ENCODE assay signal across 12 cellular contexts in genomic region chr9:119284118-119284517, GRCh38.
DNase-seq lines count a peak whose midpoint lies in the region; ATAC-seq, FAIRE-seq and TF ChIP-seq lines count a peak whose summit lies in the region.
"Had no signal": no experiment of that assay in that cellular context is flagged by ENCODE, and none has a peak within 500 bp of the region (broad histone marks: within the 10 kb centered on the region; RNA-seq: fewer than 3 reads in every experiment).

No MANE protein-coding gene starts in this region.

- TF ChIP-seq POLR2A in H1 (IDR thresholded peaks at IDR 0.05; ENCODE audit: control extremely low read depth in 1 of 2, low read depth in 2 of 2, low read length in 2 of 2) (no peak), vagina (IDR thresholded peaks at IDR 0.05) (no peak)

- no peak for TF ChIP-seq EP300 in H1 (IDR thresholded peaks at IDR 0.05; ENCODE audit: borderline replicate concordance in 1 of 2, low read depth in 2 of 2, low read length in 2 of 2)

- H3K79me2 ChIP-seq in H1 (ENCODE audit: control insufficient read depth in 1 of 2, insufficient read depth in 2 of 2, low read length in 2 of 2) = peaks cover 0 to 25% of the 10 kb centered on the region in 2 experiments; a peak in 2 of 4 replicates
- H3K79me2 ChIP-seq in neural progenitor cell (ENCODE audit: low read depth) = no peaks in the 10 kb centered on the region

- no TSS peak for BruUV-seq in Caco-2 (replicated peaks; lab: Mats Ljungman, UMichigan)

- no peak overlapping the region for H3K23ac ChIP-seq in H1 (ENCODE audit: insufficient read length)
- H3K23ac ChIP-seq in neuronal stem cell (ENCODE audit: low read depth, low read length, poor library complexity) = no peak overlapping the region

- H3K4ac ChIP-seq in H1 (replicated peaks; ENCODE audit: insufficient read length, low read depth, low read length) (no peak overlapping the region), neuronal stem cell (ENCODE audit: low read length) (no peak overlapping the region)

- peaks cover 5% of the 10 kb centered on the region for H3K27me3 Mint-ChIP-seq in neural progenitor cell (ENCODE audit: insufficient read depth, low read depth)
- peaks cover 15% of the 10 kb centered on the region for H3K27me3 Mint-ChIP-seq in Caco-2 (ENCODE audit: insufficient read depth, unreplicated experiment)

- H2AFZ ChIP-seq in H1 (ENCODE audit: low read length) (no peak overlapping the region), neural progenitor cell (replicated peaks) (no peak overlapping the region), neuronal stem cell (ENCODE audit: low read length) (no peak overlapping the region)

- no peak overlapping the region for H2BK20ac ChIP-seq in H1 (ENCODE audit: low read length)

- H3K14ac ChIP-seq in H1 (ENCODE audit: insufficient read length) = no peak overlapping the region
- no peak overlapping the region for H3K14ac ChIP-seq in neuronal stem cell (ENCODE audit: low read length)

- peak; percentile 54 to 89 (median 79) for TF ChIP-seq CTCF in H1 (IDR thresholded peaks at IDR 0.05; ENCODE audit: control extremely low read depth in 1 of 3, insufficient read depth in 1 of 3, low read depth in 1 of 3, low read length in 3 of 3)
- TF ChIP-seq CTCF in neural progenitor cell (IDR thresholded peaks at IDR 0.05) = peak; percentile 51
- TF ChIP-seq CTCF in vagina (IDR thresholded peaks at IDR 0.05) = no peak
- peak in 1 of 2 experiments; percentile 15 for TF ChIP-seq CTCF in Caco-2 (IDR thresholded peaks at IDR 0.05; ENCODE audit: insufficient read depth in 1 of 2, low read depth in 1 of 2, low read length in 1 of 2, severe bottlenecking in 1 of 2, unreplicated experiment in 1 of 2)

- H3K9me3 ChIP-seq in H1 (ENCODE audit: insufficient read depth in 2 of 2, low read depth in 1 of 2, low read length in 1 of 2) (no peaks in the 10 kb centered on the region), neural progenitor cell (ENCODE audit: low read depth) (no peaks in the 10 kb centered on the region), vagina (no peaks in the 10 kb centered on the region), Caco-2 (no peaks in the 10 kb centered on the region), aorta (ENCODE audit: control insufficient read depth, low read length) (no peaks in the 10 kb centered on the region), neuronal stem cell (replicated peaks in 1 of 2; ENCODE audit: control insufficient read depth in 2 of 2, insufficient read depth in 1 of 2, low read depth in 1 of 2, low read length in 2 of 2) (no peaks in the 10 kb centered on the region)

- H2BK5ac ChIP-seq in H1 (ENCODE audit: low read depth, low read length) (no peak overlapping the region), neuronal stem cell (ENCODE audit: low read length) (no peak overlapping the region)

- peak overlapping the region in 1 of 2 experiments; percentile 78; a peak in 1 of 4 replicates for H3K4me2 ChIP-seq in H1 (ENCODE audit: insufficient read depth in 1 of 2, low read depth in 2 of 2, low read length in 2 of 2)
- H3K4me2 ChIP-seq in neural progenitor cell = no peak overlapping the region
- no peak overlapping the region for H3K4me2 ChIP-seq in neuronal stem cell (ENCODE audit: insufficient read depth, low read length, poor library complexity, severe bottlenecking)

- no peak overlapping the region for H3K56ac ChIP-seq in H1 (replicated peaks; ENCODE audit: insufficient read length, low read depth, low read length)

- H3K36me3 ChIP-seq in H1 (ENCODE audit: control insufficient read depth in 2 of 4, insufficient read depth in 4 of 4, low read length in 3 of 4) (no peaks in the 10 kb centered on the region), neural progenitor cell (no peaks in the 10 kb centered on the region), vagina (no peaks in the 10 kb centered on the region), Caco-2 (ENCODE audit: control insufficient read depth, insufficient read depth, low read length) (no peaks in the 10 kb centered on the region), aorta (ENCODE audit: control insufficient read depth in 1 of 2, insufficient read depth in 2 of 2, low read length in 1 of 2) (no peaks in the 10 kb centered on the region), neuronal stem cell (replicated peaks in 1 of 2; ENCODE audit: control insufficient read depth in 2 of 2, insufficient read depth in 2 of 2, low read length in 2 of 2) (no peaks in the 10 kb centered on the region)

- peaks cover 3% of the 10 kb centered on the region; the same call in 1 of the 2 replicates for H3K23me2 ChIP-seq in H1 (ENCODE audit: low read depth, low read length)

- H3K27ac ChIP-seq in H1 (ENCODE audit: low read depth, low read length) (no peak overlapping the region), neural progenitor cell (no peak overlapping the region), vagina (no peak overlapping the region), aorta (ENCODE audit: low read depth in 1 of 2, low read length in 2 of 2) (no peak overlapping the region), neuronal stem cell (replicated peaks; ENCODE audit: low read length) (no peak overlapping the region)
- H3K27ac ChIP-seq: epithelial cell of prostate had no signal

- CTCF ChIA-PET in H1 (lab: Charles Lee; ENCODE audit: partially characterized antibody) = interaction anchor here (0.6 to 5.5 kb wide), 25 partner anchors 12 to 695 kb away, joined by 3 to 62 read pairs (median 4); partner anchors contain the start of gene BRINP1
- CTCF ChIA-PET in Caco-2 (lab: Charles Lee) = interaction anchor here (1.1 kb wide), 1 partner anchor 81 kb away, joined by 7 read pairs; no protein-coding TSS in a partner anchor

- POLR2A ChIA-PET in H1 (lab: Charles Lee; ENCODE audit: partially characterized antibody) (interaction anchor here (0.6 to 1.6 kb wide), 5 partner anchors 10 to 81 kb away, joined by 3 to 6 read pairs (median 3); no protein-coding TSS in a partner anchor), Caco-2 (lab: Charles Lee) (no interaction called here)

- H3K4me3 Mint-ChIP-seq in neural progenitor cell (no peak overlapping the region), Caco-2 (ENCODE audit: unreplicated experiment) (no peak overlapping the region)
- H3K4me3 Mint-ChIP-seq: T-helper 2 cell treated with Interferon-gamma antibody and Interleukin-4, amounts not matched to agents 5 μg/mL and 100 μg/mL, for 36 hours had no signal

- H3K9me3 Mint-ChIP-seq in neural progenitor cell (no peaks in the 10 kb centered on the region), Caco-2 (ENCODE audit: unreplicated experiment) (no peaks in the 10 kb centered on the region)

- H3K4me1 ChIP-seq in H1 (replicated peaks in 1 of 4; ENCODE audit: control insufficient read depth in 3 of 4, insufficient read depth in 4 of 4, low read length in 3 of 4) (peaks cover 4 to 21% (median 18%) of the 10 kb centered on the region in 4 experiments; a peak in 4 of 7 replicates), neural progenitor cell (peaks cover 17% of the 10 kb centered on the region), vagina (peaks cover 5% of the 10 kb centered on the region), Caco-2 (no peaks in the 10 kb centered on the region), aorta (ENCODE audit: control insufficient read depth in 1 of 2, insufficient read depth in 2 of 2, low read length in 2 of 2) (no peaks in the 10 kb centered on the region), neuronal stem cell (ENCODE audit: control insufficient read depth in 2 of 2, insufficient read depth in 1 of 2, low read depth in 1 of 2, low read length in 2 of 2) (peaks cover 0 to 9% of the 10 kb centered on the region in 2 donors)

- no peaks in the 10 kb centered on the region for H3K79me1 ChIP-seq in H1 (ENCODE audit: low read depth, low read length)
- no peaks in the 10 kb centered on the region for H3K79me1 ChIP-seq in neuronal stem cell (ENCODE audit: low read depth, low read length)

- H3K27ac Mint-ChIP-seq in neural progenitor cell (no peak overlapping the region), Caco-2 (ENCODE audit: unreplicated experiment) (no peak overlapping the region)
- H3K27ac Mint-ChIP-seq: T-helper 2 cell treated with Interferon-gamma antibody and Interleukin-4, amounts not matched to agents 5 μg/mL and 100 μg/mL, for 36 hours had no signal

- H3F3A ChIP-seq in neural progenitor cell (ENCODE audit: low read depth) = peaks cover 14% of the 10 kb centered on the region

- no peak overlapping the region for H4K5ac ChIP-seq in H1 (ENCODE audit: insufficient read length, low read depth, low read length)

- H3K4me3 ChIP-seq in H1 (ENCODE audit: extremely low read depth in 1 of 4, insufficient read depth in 2 of 4, low read depth in 3 of 4, low read length in 4 of 4) (peak overlapping the region in 3 of 4 experiments; percentile 12 to 55 (median 14); a peak in 3 of 8 replicates), neural progenitor cell (no peak overlapping the region), vagina (no peak overlapping the region), Caco-2 (ENCODE audit: low read depth, low read length) (no peak overlapping the region), aorta (ENCODE audit: low read length in 2 of 2) (no peak overlapping the region), neuronal stem cell (ENCODE audit: low read length in 2 of 2) (no peak overlapping the region)

- H4K8ac ChIP-seq in H1 (ENCODE audit: extremely low read depth, insufficient read depth, low read length) = no peak overlapping the region
- H4K8ac ChIP-seq in neuronal stem cell (ENCODE audit: low read depth, low read length) = no peak overlapping the region

- intact Hi-C loops in vagina (cut with DNase I) (no loop called here), Caco-2 (cut with micrococcal nuclease; ENCODE audit: unreplicated experiment) (no loop called here), aorta (cut with DNase I) (loop anchor here in 1 of 2 donors (10.0 kb wide), 1 partner anchor 759 kb away; no protein-coding TSS in a partner anchor)

- H4K91ac ChIP-seq in H1 (replicated peaks; ENCODE audit: insufficient read length, low read length) (no peak overlapping the region), neuronal stem cell (ENCODE audit: low read depth, low read length, poor library complexity) (no peak overlapping the region)

- DNase-seq in GM03348 (ENCODE audit: low spot score) (peak; percentile 18), NCI-H1694 treated with DMSO at 0.1 percent for 48 hours (lab: John Stamatoyannopoulos, UW) (peak; percentile 56), H1 (ENCODE audit: low read depth in 1 of 2, low spot score in 2 of 2) (no peak), neural progenitor cell (ENCODE audit: low spot score) (peak; percentile 66), vagina (ENCODE audit: extremely low spot score in 2 of 2) (no peak), Caco-2 (no peak), aorta (no peak), neuronal stem cell (ENCODE audit: low spot score) (no peak)
- DNase-seq: activated gamma-delta T cell, NCI-H1436 had no signal

- H2BK15ac ChIP-seq in H1 (ENCODE audit: low read length) = no peak overlapping the region
- H2BK15ac ChIP-seq in neuronal stem cell (ENCODE audit: low read length) = no peak overlapping the region

- H3K4me1 Mint-ChIP-seq in neural progenitor cell = peaks cover 36% of the 10 kb centered on the region
- no peaks in the 10 kb centered on the region for H3K4me1 Mint-ChIP-seq in Caco-2 (ENCODE audit: low read depth, unreplicated experiment)

- no peak for ATAC-seq in aorta (ENCODE audit: low FRiP score)

- FAIRE-seq in H1 (lab: Jason Lieb, UNC) = peak; percentile 48

- no peaks in the 10 kb centered on the region for H3K36me3 Mint-ChIP-seq in neural progenitor cell
- H3K36me3 Mint-ChIP-seq in Caco-2 (ENCODE audit: insufficient read depth, unreplicated experiment) = no peaks in the 10 kb centered on the region

- H2AK5ac ChIP-seq in H1 (ENCODE audit: low read depth, low read length) (no peak overlapping the region), neuronal stem cell (ENCODE audit: low read depth, low read length) (no peak overlapping the region)

- no peaks in the 10 kb centered on the region for H4K20me1 ChIP-seq in H1 (replicated peaks in 1 of 2; ENCODE audit: control insufficient read depth in 1 of 2, insufficient read depth in 2 of 2, low read length in 2 of 2)
- no peaks in the 10 kb centered on the region for H4K20me1 ChIP-seq in neural progenitor cell (ENCODE audit: low read depth)

- H2BK120ac ChIP-seq in H1 (replicated peaks; ENCODE audit: low read depth, low read length) (no peak overlapping the region), neuronal stem cell (ENCODE audit: low read depth, low read length) (no peak overlapping the region)

- H2BK12ac ChIP-seq in H1 (ENCODE audit: low read depth, low read length) = no peak overlapping the region
- H2BK12ac ChIP-seq in neuronal stem cell (ENCODE audit: low read length) = no peak overlapping the region

- H3K27me3 ChIP-seq in H1 (replicated peaks in 1 of 4; ENCODE audit: control insufficient read depth in 3 of 4, extremely low read depth in 1 of 4, insufficient read depth in 3 of 4, low read length in 3 of 4) (no peaks in the 10 kb centered on the region), neural progenitor cell (peaks cover 16% of the 10 kb centered on the region), vagina (no peaks in the 10 kb centered on the region), Caco-2 (replicated peaks; ENCODE audit: control insufficient read depth, insufficient read depth, low read length) (no peaks in the 10 kb centered on the region), aorta (ENCODE audit: control insufficient read depth in 1 of 2, insufficient read depth in 2 of 2, low read length in 1 of 2) (no peaks in the 10 kb centered on the region), neuronal stem cell (ENCODE audit: control insufficient read depth in 3 of 3, insufficient read depth in 3 of 3, low read depth in 1 of 3, low read length in 3 of 3) (peaks cover 0 to 2% (median 0%) of the 10 kb centered on the region in 3 experiments)

- H3K9ac ChIP-seq in H1 (replicated peaks in 1 of 4; ENCODE audit: extremely low read depth in 1 of 4, low read depth in 3 of 4, low read length in 3 of 4) (no peak overlapping the region), neural progenitor cell (no peak overlapping the region), neuronal stem cell (ENCODE audit: low read depth, low read length, poor library complexity) (no peak overlapping the region)

- peak; percentile 83 to 87 for TF ChIP-seq RAD21 in H1 (IDR thresholded peaks at IDR 0.05 in 1 of 2, conservative IDR thresholded peaks at IDR 0.05 in 1 of 2; ENCODE audit: low read depth in 2 of 2, low read length in 2 of 2)

- H3K18ac ChIP-seq in H1 (ENCODE audit: extremely low read depth, low read length) = no peak overlapping the region
- H3K18ac ChIP-seq in neuronal stem cell (ENCODE audit: low read length) = no peak overlapping the region

- 40% methylated on average over 4 of the region's 4 CpGs; no CpG with 5 or more reads in 1 of the 2 experiments for WGBS in H1 (ENCODE audit: extremely low coverage in 1 of 2, insufficient coverage in 1 of 2, insufficient read length in 1 of 2, insufficient replicate concordance in 2 of 2, low coverage in 1 of 2, low lambda C conversion rate in 2 of 2, missing lambda C conversion rate in 1 of 2), 2 experiments
- 79 to 86% methylated on average over 4 of the region's 4 CpGs for WGBS in aorta, 2 donors
- no CpG with 5 or more reads among the region's 4 CpGs for WGBS in neuronal stem cell (ENCODE audit: extremely low coverage in 2 of 2, insufficient read length in 2 of 2, insufficient replicate concordance in 1 of 2), 2 donors

Comparison
In these comparisons a context has a peak if more than half of its experiments do, and no peak if none do; other contexts are left out.
1. DNase-seq: peak in GM03348 (single experiment), NCI-H1694 treated with DMSO at 0.1 percent for 48 hours (single experiment) and neural progenitor cell (single experiment); none in H1 (0 of 2), vagina (0 of 2), Caco-2 (0 of 2), aorta (0 of 2) and neuronal stem cell (single experiment).
2. H3K4me3 ChIP-seq: peak in H1 (3 of 4); none in neural progenitor cell (single experiment), vagina (0 of 2), Caco-2 (single experiment), aorta (0 of 2) and neuronal stem cell (0 of 2).
3. CTCF ChIP-seq: peak in H1 (3 of 3) and neural progenitor cell (single experiment); none in vagina (0 of 3).